ENCODE assay signal across 27 cellular contexts in the genomic region with DNA sequence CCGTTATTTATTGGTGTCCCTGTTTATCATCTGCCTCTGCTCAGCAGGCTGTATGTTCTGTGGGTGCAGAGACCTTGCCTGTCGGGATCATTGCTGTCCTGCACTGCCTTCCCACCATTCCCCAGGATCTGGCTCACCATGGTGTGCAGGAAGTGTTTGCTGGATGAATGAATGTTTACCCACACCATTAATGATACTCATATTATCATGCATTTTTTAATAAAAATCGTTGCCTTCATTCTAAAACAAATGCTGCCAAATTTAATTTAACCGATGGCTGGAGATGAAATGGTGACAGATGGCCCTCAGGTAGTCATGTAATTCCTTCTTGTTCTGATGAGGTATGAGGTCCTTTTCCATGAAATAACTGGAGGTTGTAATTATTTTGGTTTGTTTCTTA. TPM values are rescaled to one million over a fixed set of nuclear protein-coding genes. Genes with fewer than 3 reads are reported as not detected.
"Had no signal": no experiment of that assay in that cellular context is flagged by ENCODE, and none has a peak within 500 bp of the region (broad histone marks: within the 10 kb centered on the region; RNA-seq: fewer than 3 reads in every experiment).

No MANE protein-coding gene starts in this region.

- H3K9me3 ChIP-seq: ascending aorta had no signal

- H3K27me3 Mint-ChIP-seq: activated CD4-positive, alpha-beta T cell treated with anti-CD3 and anti-CD28 coated beads, Interleukin-2, amount 10 ng/mL, durations not matched to agents 7 days and 5 days had no signal

- H3K27ac ChIP-seq: ascending aorta, PC-9, SK-N-MC had no signal

- H3K4me1 Mint-ChIP-seq: activated CD4-positive, alpha-beta T cell treated with anti-CD3 and anti-CD28 coated beads, Interleukin-2, amount 10 ng/mL, durations not matched to agents 7 days and 5 days; activated naive CD8-positive, alpha-beta T cell treated with anti-CD3 and anti-CD28 coated beads, Interleukin-2, amount 50 U/mL, for 24 hours; central memory CD8-positive, alpha-beta T cell; T-cell had no signal

- H3K4me3 ChIP-seq: ascending aorta, PC-9, SK-N-MC had no signal

- ATAC-seq: activated naive CD4-positive, alpha-beta T cell treated with anti-CD3 and anti-CD28 coated beads, Interleukin-2, amount 50 U/mL, for 72 hours; activated naive CD8-positive, alpha-beta T cell treated with anti-CD3 and anti-CD28 coated beads, Interleukin-2, amount 50 U/mL, for 24 hours; activated T-cell treated with anti-CD3 and anti-CD28 coated beads, Interleukin-2, amount 50 U/mL, for 4 hours; T-cell had no signal

- FAIRE-seq: colon, TTC549 had no signal

- H3K27me3 ChIP-seq: ascending aorta had no signal

- H3K36me3 ChIP-seq: ascending aorta had no signal

- H3K4me2 ChIP-seq: PC-9 had no signal

- H3K36me3 Mint-ChIP-seq: activated CD4-positive, alpha-beta memory T cell treated with anti-CD3 and anti-CD28 coated beads for 36 hours; activated naive CD4-positive, alpha-beta T cell treated with anti-CD3 and anti-CD28 coated beads, Interleukin-2, amount 50 U/mL, for 72 hours; brain; T-cell had no signal

- H2AFZ ChIP-seq: PC-9 had no signal

- H3K4me3 Mint-ChIP-seq: activated CD4-positive, alpha-beta memory T cell treated with anti-CD3 and anti-CD28 coated beads for 36 hours; activated CD4-positive, alpha-beta T cell treated with anti-CD3 and anti-CD28 coated beads, Interleukin-2, amount 10 ng/mL, durations not matched to agents 7 days and 5 days; activated naive CD8-positive, alpha-beta T cell treated with anti-CD3 and anti-CD28 coated beads, Interleukin-2, amount 50 U/mL, for 24 hours; activated T-cell treated with anti-CD3 and anti-CD28 coated beads, Interleukin-2, amount 50 U/mL, for 4 hours; brain; central memory CD8-positive, alpha-beta T cell; T-cell had no signal

- H3K27ac Mint-ChIP-seq: activated CD4-positive, alpha-beta memory T cell treated with anti-CD3 and anti-CD28 coated beads for 36 hours; activated CD4-positive, alpha-beta T cell treated with anti-CD3 and anti-CD28 coated beads, Interleukin-2, amount 10 ng/mL, durations not matched to agents 7 days and 5 days; activated naive CD4-positive, alpha-beta T cell treated with anti-CD3 and anti-CD28 coated beads, Interleukin-2, amount 50 U/mL, for 72 hours; activated naive CD8-positive, alpha-beta T cell treated with anti-CD3 and anti-CD28 coated beads, Interleukin-2, amount 50 U/mL, for 24 hours; brain; T-cell had no signal

- DNase-seq: activated CD4-positive, alpha-beta memory T cell treated with anti-CD3 and anti-CD28 coated beads for 36 hours; activated CD4-positive, alpha-beta T cell treated with anti-CD3 and anti-CD28 coated beads, Interleukin-2, amount 10 ng/mL, durations not matched to agents 7 days and 5 days; activated CD4-positive, CD25-positive, alpha-beta regulatory T cell; activated CD8-positive, alpha-beta memory T cell treated with anti-CD3 and anti-CD28 coated beads for 24 hours; activated effector memory CD4-positive, alpha-beta T cell treated with anti-CD3 and anti-CD28 coated beads, Interleukin-2, amount 50 U/mL, for 16 hours; activated naive CD4-positive, alpha-beta T cell treated with Interleukin-2 at 50 U/mL for 16 hours; activated naive CD8-positive, alpha-beta T cell treated with anti-CD3 and anti-CD28 coated beads, Interleukin-2, amount 50 U/mL, for 24 hours; activated T-cell treated with anti-CD3 and anti-CD28 coated beads, Interleukin-2, amount 50 U/mL, for 4 hours; amniotic stem cell; Kasumi-1; NCI-H1092; NCI-H1417; NCI-H1930; NCI-H2107; NCI-H510A treated with DMSO at 0.1 percent for 48 hours; PC-9; SIG-M5; T-cell; T-helper 2 cell; T1000 had no signal

- H3K4me1 ChIP-seq: ascending aorta had no signal

- H3K9me3 Mint-ChIP-seq: activated CD4-positive, alpha-beta T cell treated with anti-CD3 and anti-CD28 coated beads, Interleukin-2, amount 10 ng/mL, durations not matched to agents 7 days and 5 days had no signal

RNA-seq across cellular contexts. Expression of a gene that starts 22.5 kb away (rescaled TPM):
- total RNA-seq: activated CD4-positive, alpha-beta memory T cell treated with anti-CD3 and anti-CD28 coated beads for 36 hours; activated CD4-positive, alpha-beta T cell treated with anti-CD3 and anti-CD28 coated beads, Interleukin-2, amount 10 ng/mL, durations not matched to agents 7 days and 5 days; activated naive CD4-positive, alpha-beta T cell treated with anti-CD3 and anti-CD28 coated beads, Interleukin-2, amount 50 U/mL, for 72 hours; activated T-cell treated with anti-CD3 and anti-CD28 coated beads, Interleukin-2, amount 50 U/mL, for 4 hours; ascending aorta; PC-9; T-cell had no signal
